Comparison of ENCODE assay signal across 12 cellular contexts in the genomic region with DNA sequence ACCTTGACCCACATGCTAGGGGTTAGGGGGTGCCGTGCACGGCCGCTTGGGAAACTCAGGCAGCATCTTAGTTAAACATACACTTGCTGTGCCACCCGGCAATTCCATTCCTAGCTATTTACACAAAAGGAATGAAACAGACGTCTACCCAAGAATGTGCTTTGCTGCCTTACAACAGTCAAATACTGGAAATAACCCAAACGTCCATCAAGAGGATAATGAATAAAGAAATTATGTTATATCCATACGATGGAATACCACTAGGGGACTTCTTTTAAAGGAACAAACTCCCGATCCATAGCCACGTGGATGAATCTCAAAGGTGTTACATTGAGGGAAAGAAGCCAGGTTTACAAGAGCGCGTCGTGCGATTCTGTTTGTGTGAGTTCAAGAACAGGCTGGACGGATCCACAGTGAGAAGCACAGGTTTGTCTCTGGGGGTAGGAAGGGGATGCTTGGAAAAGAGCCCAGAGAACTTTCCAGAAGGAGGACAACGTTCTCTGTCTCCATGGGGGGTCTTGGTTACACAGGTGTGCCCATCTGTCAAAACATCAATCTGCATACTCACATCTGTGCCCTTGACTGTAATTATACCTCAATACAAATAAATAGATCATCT. TPM values are rescaled to one million over a fixed set of nuclear protein-coding genes. Genes with fewer than 3 reads are reported as not detected.
DNase-seq lines count a peak whose midpoint lies in the region; TF ChIP-seq lines count a peak whose summit lies in the region.
"Had no signal": no experiment of that assay in that cellular context is flagged by ENCODE, and none has a peak within 500 bp of the region (broad histone marks: within the 10 kb centered on the region; RNA-seq: fewer than 3 reads in every experiment).

No MANE protein-coding gene starts in this region.

- TF ChIP-seq CTCF in epithelial cell of proximal tubule (conservative IDR thresholded peaks at IDR 0.05; ENCODE audit: low read depth, low read length) = no peak

- no peak overlapping the region for H3K9ac ChIP-seq in rectal smooth muscle tissue (ENCODE audit: low read length)

- H3K4me1 ChIP-seq in rectal smooth muscle tissue (ENCODE audit: control insufficient read depth, insufficient read depth, low read length) = peaks cover 3% of the 10 kb centered on the region

- H3K27me3 ChIP-seq in H7 (ENCODE audit: control insufficient read depth, insufficient read depth, low read length) (no peaks in the 10 kb centered on the region), rectal smooth muscle tissue (ENCODE audit: control insufficient read depth, insufficient read depth, low read length) (no peaks in the 10 kb centered on the region)
- H3K27me3 ChIP-seq: MG63, testis had no signal

- H3K36me3 ChIP-seq in H7 (replicated peaks; ENCODE audit: control insufficient read depth, insufficient read depth, low read length) (no peaks in the 10 kb centered on the region), rectal smooth muscle tissue (ENCODE audit: control insufficient read depth, insufficient read depth, low read length) (no peaks in the 10 kb centered on the region)
- H3K36me3 ChIP-seq: MG63 had no signal

- peak overlapping the region; percentile 49 for H3K27ac ChIP-seq in rectal smooth muscle tissue (ENCODE audit: low read depth, low read length)
- H3K27ac ChIP-seq: testis had no signal

- H3K4me3 ChIP-seq in H7 (ENCODE audit: insufficient read depth, low read depth, low read length) (no peak overlapping the region), epithelial cell of proximal tubule (ENCODE audit: low read depth, low read length) (no peak overlapping the region), rectal smooth muscle tissue (ENCODE audit: low read length) (no peak overlapping the region)
- H3K4me3 ChIP-seq: MG63, testis had no signal

- peak; percentile 52 for DNase-seq in H7
- peak; percentile 69 for DNase-seq in NCI-H2171 treated with DMSO at 0.1 percent for 48 hours (lab: John Stamatoyannopoulos, UW)
- peak; percentile 10 for DNase-seq in epithelial cell of proximal tubule (ENCODE audit: low read depth)
- no peak for DNase-seq in effector CD8-positive, alpha-beta T cell (lab: John Stamatoyannopoulos, UW)
- no peak for DNase-seq in EL
- DNase-seq in SW480 (ENCODE audit: low spot score) = no peak
- DNase-seq: activated naive CD8-positive, alpha-beta T cell treated with anti-CD3 and anti-CD28 coated beads, Interleukin-2, amount 10 ng/mL, durations not matched to agents 7 days and 5 days; naive thymus-derived CD4-positive, alpha-beta T cell; NCI-H524 treated with DMSO at 0.1 percent for 48 hours; testis had no signal

RNA-seq across cellular contexts. Expression of a gene that starts 41.8 kb away (rescaled TPM):
- 24.9 and 31.4 TPM in 2 replicates for total RNA-seq in H7 (2014; rRNA removed; shearing (Covaris generic))
- 13.0 and 25.9 TPM in 2 replicates for total RNA-seq in epithelial cell of proximal tubule

Comparison
In these comparisons a context has a peak if more than half of its experiments do, and no peak if none do; other contexts are left out.
1. DNase-seq: peak in H7 (single experiment), NCI-H2171 treated with DMSO at 0.1 percent for 48 hours (single experiment) and epithelial cell of proximal tubule (single experiment); none in effector CD8-positive, alpha-beta T cell (single experiment), EL (single experiment) and SW480 (single experiment).